Comparison of ENCODE assay signal across 10 cellular contexts in the genomic region with DNA sequence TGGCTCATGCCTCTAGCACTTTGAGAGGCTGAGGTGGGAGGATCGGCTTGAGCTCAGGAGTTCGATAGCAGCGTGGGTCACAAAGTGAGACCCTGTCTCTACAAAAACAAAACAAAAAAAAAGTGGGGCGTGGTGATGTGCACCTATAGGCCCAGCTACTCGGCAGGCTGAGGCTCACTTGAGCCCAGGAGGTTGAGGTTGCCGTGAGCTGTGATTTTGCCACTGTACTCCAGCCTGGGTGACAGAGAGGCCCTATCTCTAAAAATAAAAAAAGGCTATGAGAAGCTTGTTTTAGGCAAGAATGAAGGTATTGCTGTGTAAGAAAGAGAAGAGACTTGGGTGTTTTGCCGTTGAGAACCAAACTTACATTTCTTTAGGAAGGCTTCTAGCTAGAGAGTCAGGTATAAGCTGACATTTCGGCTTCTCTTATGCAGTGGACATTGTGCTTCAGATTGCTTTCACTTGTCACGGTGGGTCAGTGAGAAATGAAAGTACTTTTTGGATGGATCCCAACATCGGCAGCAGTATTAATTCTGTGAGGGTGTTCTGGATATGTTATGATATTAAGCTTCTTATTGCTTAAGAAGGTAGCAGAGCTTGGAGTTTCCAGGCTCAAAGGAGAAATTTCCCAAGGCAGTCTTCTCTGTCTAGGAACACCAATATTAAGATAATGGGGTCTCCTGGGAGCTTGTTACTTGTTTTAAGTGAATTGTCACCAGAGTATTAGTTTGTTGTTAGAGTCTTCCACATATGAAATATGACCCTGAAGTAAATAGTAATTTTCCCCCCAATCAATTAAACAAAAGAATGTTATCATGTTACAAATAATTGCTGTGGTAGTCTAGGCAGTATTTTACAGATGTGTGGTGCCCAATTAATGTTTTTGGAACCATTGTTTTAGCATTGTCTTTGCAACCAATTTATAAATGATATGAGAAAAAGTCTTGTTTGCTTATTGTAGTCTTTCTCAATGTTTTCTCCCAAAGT. TPM values are rescaled to one million over a fixed set of nuclear protein-coding genes. Genes with fewer than 3 reads are reported as not detected.
DNase-seq lines count a peak whose midpoint lies in the region; ATAC-seq and TF ChIP-seq lines count a peak whose summit lies in the region.
"Had no signal": no experiment of that assay in that cellular context is flagged by ENCODE, and none has a peak within 500 bp of the region (broad histone marks: within the 10 kb centered on the region; RNA-seq: fewer than 3 reads in every experiment).

No MANE protein-coding gene starts in this region.

- peak overlapping the region; percentile 48 for H3K4me3 Mint-ChIP-seq in activated naive CD4-positive, alpha-beta T cell treated with anti-CD3 and anti-CD28 coated beads for 36 hours
- no peak overlapping the region for H3K4me3 Mint-ChIP-seq in T-helper 17 cell
- H3K4me3 Mint-ChIP-seq in immature natural killer cell, result peak overlapping the region; percentile 69 to 82 (median 79)

- ATAC-seq in T-helper 17 cell (no peak), thoracic aorta (ENCODE audit: insufficient number of reproducible peaks, low FRiP score, low read depth) (no peak)

- CTCF ChIA-PET in activated naive CD4-positive, alpha-beta T cell treated with anti-CD3 and anti-CD28 coated beads for 36 hours (lab: Charles Lee), result interaction anchor here (0.7 to 2.2 kb wide), 8 partner anchors 9 to 160 kb away, joined by 3 to 12 read pairs (median 5); a partner anchor contains a TSS

- H3K27ac ChIP-seq in thoracic aorta, result peak overlapping the region; percentile 45 to 63
- H3K27ac ChIP-seq: RWPE1 had no signal

- peaks cover 79% of the 10 kb centered on the region for H3K4me1 Mint-ChIP-seq in activated naive CD4-positive, alpha-beta T cell treated with anti-CD3 and anti-CD28 coated beads for 36 hours (ENCODE audit: low read depth)
- H3K4me1 Mint-ChIP-seq in T-helper 17 cell, result peaks cover 63% of the 10 kb centered on the region
- H3K4me1 Mint-ChIP-seq in immature natural killer cell, result peaks cover 76 to 80% of the 10 kb centered on the region in 2 donors

- intact Hi-C loops in activated naive CD4-positive, alpha-beta T cell treated with anti-CD3 and anti-CD28 coated beads for 36 hours (cut with micrococcal nuclease), result no loop called here

- H3K9me3 Mint-ChIP-seq in activated naive CD4-positive, alpha-beta T cell treated with anti-CD3 and anti-CD28 coated beads for 36 hours, result no peaks in the 10 kb centered on the region
- no peaks in the 10 kb centered on the region for H3K9me3 Mint-ChIP-seq in immature natural killer cell

- H3K9me3 ChIP-seq in T-helper 17 cell (ENCODE audit: control insufficient read depth, low read length, poor library complexity, severe bottlenecking), result no peaks in the 10 kb centered on the region
- H3K9me3 ChIP-seq in thoracic aorta, result no peaks in the 10 kb centered on the region

- no peaks in the 10 kb centered on the region for H3K27me3 Mint-ChIP-seq in activated naive CD4-positive, alpha-beta T cell treated with anti-CD3 and anti-CD28 coated beads for 36 hours (ENCODE audit: low read depth)
- H3K27me3 Mint-ChIP-seq in T-helper 17 cell (no peaks in the 10 kb centered on the region), immature natural killer cell (ENCODE audit: low read depth in 3 of 3) (peaks cover 18 to 22% (median 18%) of the 10 kb centered on the region in 3 donors)

- H3K4me1 ChIP-seq in thoracic aorta (ENCODE audit: control insufficient read depth in 1 of 2, low read depth in 2 of 2), result peaks cover 44 to 56% of the 10 kb centered on the region in 2 donors

- H3K4me3 ChIP-seq in thoracic aorta, result peak overlapping the region; percentile 53

- no peak for DNase-seq in activated naive CD4-positive, alpha-beta T cell treated with anti-CD3 and anti-CD28 coated beads for 36 hours
- DNase-seq in activated naive CD4-positive, alpha-beta T cell (lab: John Stamatoyannopoulos, UW), result no peak
- DNase-seq in T-helper 17 cell (no peak), immature natural killer cell (peak in 2 of 3 donors; percentile 22 to 24), thoracic aorta (ENCODE audit: low spot score) (no peak), GDM1 (lab: John Stamatoyannopoulos, UW) (no peak)
- no peak for DNase-seq in activated CD8-positive, alpha-beta memory T cell treated with anti-CD3 and anti-CD28 coated beads, Interleukin-2, amount 50 U/mL, for 4 hours
- DNase-seq in activated CD4-positive, CD25-positive, alpha-beta regulatory T cell treated with anti-CD3 and anti-CD28 coated beads, Interleukin-2, amount 50 U/mL, for 72 hours, result no peak
- DNase-seq: activated effector memory CD4-positive, alpha-beta T cell treated with Interleukin-2 at 50 U/mL for 16 hours had no signal

- H3K36me3 ChIP-seq in thoracic aorta, result no peaks in the 10 kb centered on the region

- H3K36me3 Mint-ChIP-seq in activated naive CD4-positive, alpha-beta T cell treated with anti-CD3 and anti-CD28 coated beads for 36 hours (ENCODE audit: low read depth), result peaks cover 19% of the 10 kb centered on the region
- H3K36me3 Mint-ChIP-seq in T-helper 17 cell (ENCODE audit: low read depth), result peaks cover 8% of the 10 kb centered on the region
- peaks cover 6 to 11% (median 10%) of the 10 kb centered on the region in 3 donors for H3K36me3 Mint-ChIP-seq in immature natural killer cell

- H3K27ac Mint-ChIP-seq in activated naive CD4-positive, alpha-beta T cell treated with anti-CD3 and anti-CD28 coated beads for 36 hours, result peak overlapping the region; percentile 75
- H3K27ac Mint-ChIP-seq in T-helper 17 cell (peak overlapping the region; percentile 95), immature natural killer cell (peak overlapping the region; percentile 84 to 92 (median 86))

- no peak for TF ChIP-seq CTCF in thoracic aorta (IDR thresholded peaks at IDR 0.05)

- H3K27me3 ChIP-seq in thoracic aorta (replicated peaks; ENCODE audit: insufficient read depth), result no peaks in the 10 kb centered on the region

RNA-seq across cellular contexts. Expression of a gene that starts 17.6 kb away (rescaled TPM):
- 10 to 100 TPM; 37.6 to 41.6 TPM for total RNA-seq in activated naive CD4-positive, alpha-beta T cell treated with anti-CD3 and anti-CD28 coated beads for 36 hours
- total RNA-seq in T-helper 17 cell (10 to 100 TPM; 83.8 to 92.7 TPM), thoracic aorta (10 to 100 TPM; 22.2 to 25.6 TPM)
- 10 to 100 TPM in 2 of 3 donors, 1 to 10 TPM in 1; 9.3 to 32.4 (median 20.6) TPM for polyA plus RNA-seq in immature natural killer cell

Comparison
In these comparisons a context has a peak if more than half of its experiments do, and no peak if none do; other contexts are left out.
1. DNase-seq: peak in immature natural killer cell (2 of 3); none in activated naive CD4-positive, alpha-beta T cell treated with anti-CD3 and anti-CD28 coated beads for 36 hours (single experiment), activated naive CD4-positive, alpha-beta T cell (0 of 4), T-helper 17 cell (0 of 3), thoracic aorta (single experiment), GDM1 (single experiment), activated CD8-positive, alpha-beta memory T cell treated with anti-CD3 and anti-CD28 coated beads, Interleukin-2, amount 50 U/mL, for 4 hours (single experiment) and activated CD4-positive, CD25-positive, alpha-beta regulatory T cell treated with anti-CD3 and anti-CD28 coated beads, Interleukin-2, amount 50 U/mL, for 72 hours (single experiment).
2. Peak in every context shown above with its lines, with median percentiles within 50 percentile points of each other: H3K27ac Mint-ChIP-seq.